1 cellular context compared by ENCODE assay signal in genomic region chr13:33373624-33374023, GRCh38.
TF ChIP-seq lines count a peak whose summit lies in the region.

No MANE protein-coding gene starts in this region.

TF ChIP-seq in IMR-90, 13 proteins besides CTCF, POLR2A, EP300 and RAD21 (continued from another document):
- TF ChIP-seq MAFK (IDR thresholded peaks at IDR 0.05; ENCODE audit: low read depth, low read length) = no peak
- no peak for TF ChIP-seq USF2 (IDR thresholded peaks at IDR 0.05; ENCODE audit: low read depth, low read length)
- TF ChIP-seq BHLHE40 (IDR thresholded peaks at IDR 0.05; ENCODE audit: low read depth, low read length) = no peak
